In the genomic region with DNA sequence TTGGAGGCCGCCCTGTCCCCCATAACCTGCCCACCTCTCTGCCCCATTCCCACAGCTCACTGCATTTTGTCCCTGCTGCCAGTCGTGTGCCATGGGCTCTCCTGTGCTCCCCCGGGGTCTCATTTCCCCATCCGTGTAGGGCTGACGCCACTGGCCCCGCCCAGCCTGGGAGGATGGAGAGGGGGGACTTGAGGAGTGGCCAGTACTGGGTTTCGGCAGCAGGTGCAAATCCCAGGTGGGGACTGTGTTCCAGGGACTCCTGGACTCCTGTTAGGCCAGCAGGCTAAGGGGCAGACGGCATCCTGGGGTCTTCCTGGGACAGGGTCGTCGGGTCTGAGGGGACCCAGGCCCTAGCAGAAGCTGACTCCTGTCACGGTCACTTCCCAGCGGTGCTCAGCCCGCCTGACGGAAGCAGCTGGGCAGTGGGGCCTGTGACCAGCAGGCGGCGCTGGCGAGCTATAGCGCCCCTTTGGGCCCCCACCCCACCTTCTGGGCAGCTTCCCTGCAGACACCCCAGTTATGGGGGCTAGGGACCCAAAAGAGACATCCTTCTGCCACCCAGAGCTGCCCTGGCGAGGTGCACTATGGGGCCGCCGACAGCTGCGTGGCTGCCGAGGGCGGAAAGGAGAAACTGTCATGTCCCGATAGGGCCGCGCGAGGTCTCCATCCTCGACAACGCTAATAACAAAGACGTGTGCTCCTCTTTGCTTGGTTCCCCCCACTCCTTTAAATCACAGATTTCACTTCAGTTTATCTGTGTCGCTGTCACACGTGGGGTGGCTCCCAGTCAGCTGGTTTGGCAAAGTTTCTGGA, we compare ENCODE assay signal across 9 cellular contexts. TPM values are rescaled to one million over a fixed set of nuclear protein-coding genes. Genes with fewer than 3 reads are reported as not detected.
DNase-seq lines count a peak whose midpoint lies in the region; ATAC-seq and TF ChIP-seq lines count a peak whose summit lies in the region.
"Had no signal": no experiment of that assay in that cellular context is flagged by ENCODE, and none has a peak within 500 bp of the region (broad histone marks: within the 10 kb centered on the region; RNA-seq: fewer than 3 reads in every experiment).

No MANE protein-coding gene starts in this region.

- ATAC-seq in HG02759 (IDR thresholded peaks at IDR 0.05; ENCODE audit: unreplicated experiment) (peak; percentile 45), heart left ventricle (peak; percentile 55 to 71 (median 66)), upper lobe of right lung (peak; percentile 75), GM21526 (IDR thresholded peaks at IDR 0.05; ENCODE audit: low FRiP score, unreplicated experiment) (no peak)

- intact Hi-C loops in heart left ventricle (cut with DNase I) (loop anchor here in 9 of 10 donors (1.0 to 10.0 kb wide), 6 partner anchors 61 to 422 kb away; no protein-coding TSS in a partner anchor), upper lobe of right lung (cut with DNase I) (no loop called here)

- peak; percentile 96 to 100 (median 99) for TF ChIP-seq CTCF in heart left ventricle (IDR thresholded peaks at IDR 0.05)
- peak; percentile 98 for TF ChIP-seq CTCF in upper lobe of right lung (IDR thresholded peaks at IDR 0.05)

- TF ChIP-seq POLR2A in heart left ventricle (IDR thresholded peaks at IDR 0.05) = no peak

- H3K36me3 ChIP-seq in SJSA1 (no peaks in the 10 kb centered on the region), heart left ventricle (peaks cover 0 to 6% (median 0%) of the 10 kb centered on the region in 9 donors), upper lobe of right lung (no peaks in the 10 kb centered on the region)

- 7 to 9% (median 7%) methylated on average over 19 to 33 of the region's 33 CpGs for WGBS in heart left ventricle, 4 donors

- H3K27me3 ChIP-seq in SJSA1 (replicated peaks) (no peaks in the 10 kb centered on the region), heart left ventricle (peaks cover 0 to 9% (median 0%) of the 10 kb centered on the region in 9 donors), upper lobe of right lung (no peaks in the 10 kb centered on the region)

- no peaks in the 10 kb centered on the region for H3K9me3 ChIP-seq in SJSA1 (replicated peaks)
- H3K9me3 ChIP-seq in heart left ventricle = no peaks in the 10 kb centered on the region
- H3K9me3 ChIP-seq in upper lobe of right lung = no peaks in the 10 kb centered on the region

- DNase-seq in COLO668 (lab: John Stamatoyannopoulos, UW; ENCODE audit: unreplicated experiment) (peak; percentile 70), SJSA1 (ENCODE audit: low read depth in 1 of 2, low spot score in 2 of 2) (peak in 1 of 2 experiments; percentile 42), heart left ventricle (peak; percentile 44 to 76 (median 63)), pons (ENCODE audit: low spot score) (peak; percentile 33), upper lobe of right lung (peak; percentile 78)
- peak; percentile 63 for DNase-seq in activated naive CD4-positive, alpha-beta T cell treated with anti-CD3 and anti-CD28 coated beads, Interleukin-2, amount 50 U/mL, for 16 hours

- H3K27ac ChIP-seq in SJSA1 (no peak overlapping the region), heart left ventricle (peak overlapping the region in 3 of 12 donors; percentile 9 to 35 (median 25)), upper lobe of right lung (no peak overlapping the region)

- peaks cover 13% of the 10 kb centered on the region for H3K4me1 ChIP-seq in SJSA1 (replicated peaks)
- H3K4me1 ChIP-seq in heart left ventricle = peaks cover 0 to 41% (median 26%) of the 10 kb centered on the region in 12 donors
- H3K4me1 ChIP-seq in upper lobe of right lung = peaks cover 20% of the 10 kb centered on the region

- H3K4me3 ChIP-seq in SJSA1 = peak overlapping the region; percentile 29
- peak overlapping the region; percentile 1 to 60 (median 45) for H3K4me3 ChIP-seq in heart left ventricle
- H3K4me3 ChIP-seq in upper lobe of right lung = peak overlapping the region; percentile 30

RNA-seq across cellular contexts. Expression of gene MYO7A, which starts 1.0 kb away (rescaled TPM):
- not detected in 2 replicates for total RNA-seq in SJSA1 (2014; rRNA removed; shearing (Covaris generic))
- total RNA-seq in heart left ventricle = 10 to 100 TPM in 1 of 9 donors, 1 to 10 TPM in 8; 1.6 to 17.1 (median 2.7) TPM
- polyA plus RNA-seq in heart left ventricle = 1 to 10 TPM; 1.0 to 2.9 TPM
- total RNA-seq in upper lobe of right lung = 3.6 TPM

RNA-seq across cellular contexts. Expression of gene OMP, which starts 24.4 kb away (rescaled TPM):
- not detected in 2 replicates for total RNA-seq in SJSA1 (2014; rRNA removed; shearing (Covaris generic))
- total RNA-seq in heart left ventricle (not detected), upper lobe of right lung (not detected)
- not detected for polyA plus RNA-seq in heart left ventricle
- total RNA-seq: T-helper 2 cell treated with Interferon-gamma antibody and Interleukin-4, amounts not matched to agents 100 ng/mL and 5 ng/mL, for 36 hours had no signal
